8 cellular contexts compared by ENCODE assay signal in the genomic region with DNA sequence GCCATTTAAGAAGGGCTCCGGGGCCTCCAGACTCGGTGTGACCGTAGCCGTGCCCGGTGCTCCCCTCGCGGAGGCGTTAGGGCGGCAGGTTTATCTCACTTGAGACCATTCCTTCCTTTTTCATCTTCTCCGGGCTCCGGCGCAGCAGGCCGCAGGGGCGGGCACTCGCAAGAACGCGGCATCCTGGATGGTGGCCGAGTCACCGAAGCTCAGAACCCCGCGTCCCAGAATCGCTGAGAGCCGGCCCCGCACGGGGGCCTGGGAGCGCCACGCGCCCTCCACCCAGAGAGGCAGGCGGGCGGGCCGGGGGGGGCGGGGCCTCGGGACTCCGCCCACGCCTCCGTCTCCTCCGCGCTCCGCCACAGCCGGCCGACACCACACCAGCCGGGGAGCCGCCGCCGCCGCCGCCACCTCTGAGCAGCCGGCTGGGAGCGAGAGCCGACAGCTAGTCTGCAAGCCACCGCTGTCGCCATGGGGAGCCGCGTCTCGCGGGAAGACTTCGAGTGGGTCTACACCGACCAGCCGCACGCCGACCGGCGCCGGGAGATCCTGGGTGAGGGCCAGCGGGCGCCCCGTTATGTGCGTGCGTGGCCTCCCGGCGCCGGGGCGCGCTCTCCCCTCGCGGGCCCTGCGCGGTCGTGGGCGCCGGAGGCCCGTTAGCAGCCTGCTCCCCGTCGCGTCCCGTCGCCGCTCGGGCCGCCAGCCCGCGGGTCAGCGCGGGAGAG. TPM values are rescaled to one million over a fixed set of nuclear protein-coding genes. Genes with fewer than 3 reads are reported as not detected.
DNase-seq lines count a peak whose midpoint lies in the region; ATAC-seq and TF ChIP-seq lines count a peak whose summit lies in the region.

DEGS1 (plus strand) TSS at position 375 of the 725 bp plus-strand sequence; CDS start at position 472, 97 bp downstream.

- peak within 1 kb of the TSS; percentile 83 to 96 (median 95) for H3K4me3 Mint-ChIP-seq in naive B cell
- peak within 1 kb of the TSS; percentile 94 for H3K4me3 Mint-ChIP-seq in stimulated activated memory B cell treated with anti-CD40 and anti-IgM and Interleukin-4, amounts not matched to agents 10 μg/mL and 1 μg/mL and 100 μg/mL, for 72 hours

- BruUV-seq in Panc1 (replicated peaks; lab: Mats Ljungman, UMichigan), result no TSS peak

- DNase-seq in DMS79 (lab: John Stamatoyannopoulos, UW), result peak; percentile 79
- DNase-seq in Panc1 (ENCODE audit: low read depth, low spot score), result no peak
- DNase-seq in activated T-cell treated with anti-CD3 and anti-CD28 coated beads, Interleukin-2, amount 50 U/mL, for 48 hours, result peak; percentile 86 to 88
- peak; percentile 50 for DNase-seq in esophagus squamous epithelium (lab: John Stamatoyannopoulos, UW)
- peak; percentile 85 for DNase-seq in naive B cell

- H3K9me3 Mint-ChIP-seq in naive B cell, result peaks cover 0 to 1% (median 0%) of the 10 kb centered on the region in 7 donors
- no peaks in the 10 kb centered on the region for H3K9me3 Mint-ChIP-seq in stimulated activated memory B cell treated with anti-CD40 and anti-IgM and Interleukin-4, amounts not matched to agents 10 μg/mL and 1 μg/mL and 100 μg/mL, for 72 hours

- peak; percentile 62 for ATAC-seq in GM21717 (IDR thresholded peaks at IDR 0.05; ENCODE audit: unreplicated experiment)
- peak; percentile 95 for ATAC-seq in Panc1
- ATAC-seq in naive B cell (ENCODE audit: low read depth in 2 of 2), result peak; percentile 76 to 78
- peak; percentile 91 for ATAC-seq in stimulated activated memory B cell treated with anti-CD40 and anti-IgM and Interleukin-4, amounts not matched to agents 10 μg/mL and 1 μg/mL and 100 μg/mL, for 72 hours

- H3K27me3 Mint-ChIP-seq in naive B cell, result no peaks in the 10 kb centered on the region
- no peaks in the 10 kb centered on the region for H3K27me3 Mint-ChIP-seq in stimulated activated memory B cell treated with anti-CD40 and anti-IgM and Interleukin-4, amounts not matched to agents 10 μg/mL and 1 μg/mL and 100 μg/mL, for 72 hours

- 0 out of 2 replicates have a peak, but pooled peaks cover 6% of the 10 kb centered on the region for H3K4me1 ChIP-seq in Panc1 (ENCODE audit: control insufficient read depth, insufficient read depth, low read length)
- peaks cover 22 to 85% (median 33%) of the 10 kb centered on the region in 3 donors for H3K4me1 ChIP-seq in esophagus squamous epithelium

- TF ChIP-seq POLR2A in esophagus squamous epithelium (IDR thresholded peaks at IDR 0.05), result peak in 3 of 4 donors; percentile 78 to 98 (median 89)

- H3K9me3 ChIP-seq in Panc1 (ENCODE audit: control insufficient read depth, insufficient read depth, low read depth, low read length) (no peaks in the 10 kb centered on the region), esophagus squamous epithelium (no peaks in the 10 kb centered on the region)

- POLR2A ChIA-PET in Panc1 (lab: Charles Lee), result interaction anchor here (0.6 to 0.7 kb wide), 5 partner anchors 15 to 476 kb away, joined by 3 to 17 read pairs (median 8); no protein-coding TSS in a partner anchor

- no peak for TF ChIP-seq RAD21 in Ishikawa (IDR thresholded peaks at IDR 0.05; ENCODE audit: low read depth)

- no peak for TF ChIP-seq CTCF in Panc1 (IDR thresholded peaks at IDR 0.05)
- TF ChIP-seq CTCF in esophagus squamous epithelium (IDR thresholded peaks at IDR 0.05), result peak in 1 of 6 experiments; percentile 8

- peaks cover 22 to 64% (median 56%) of the 10 kb centered on the region in 3 donors for H3K4me1 Mint-ChIP-seq in naive B cell
- peaks cover 53% of the 10 kb centered on the region for H3K4me1 Mint-ChIP-seq in stimulated activated memory B cell treated with anti-CD40 and anti-IgM and Interleukin-4, amounts not matched to agents 10 μg/mL and 1 μg/mL and 100 μg/mL, for 72 hours

- TF ChIP-seq EP300 in Ishikawa (IDR thresholded peaks at IDR 0.05; ENCODE audit: borderline replicate concordance), result no peak

- CTCF ChIA-PET in Panc1 (lab: Charles Lee), result no interaction called here

- H3K36me3 ChIP-seq in Panc1 (ENCODE audit: control insufficient read depth, insufficient read depth, low read length), result no peaks in the 10 kb centered on the region; the same call in 1 of the 2 replicates
- no peaks in the 10 kb centered on the region for H3K36me3 ChIP-seq in esophagus squamous epithelium

- in situ Hi-C loops in Panc1 (cut with HindIII; ENCODE audit: low pct_unique_long_range_greater_than_20kb, low sequenced_read_pairs), result no loop called here

- peak within 1 kb of the TSS; percentile 94 to 99 (median 96) for H3K27ac Mint-ChIP-seq in naive B cell
- peak within 1 kb of the TSS; percentile 96 for H3K27ac Mint-ChIP-seq in stimulated activated memory B cell treated with anti-CD40 and anti-IgM and Interleukin-4, amounts not matched to agents 10 μg/mL and 1 μg/mL and 100 μg/mL, for 72 hours

- peak within 1 kb of the TSS; percentile 81 to 87 for H3K4me3 ChIP-seq in Panc1 (ENCODE audit: low read depth in 2 of 2, low read length in 2 of 2)
- H3K4me3 ChIP-seq in esophagus squamous epithelium, result peak within 1 kb of the TSS; percentile 83 to 100 (median 95)

- H3K27ac ChIP-seq in Panc1 (ENCODE audit: low read length), result peak within 1 kb of the TSS; percentile 88
- peak within 1 kb of the TSS; percentile 89 to 99 (median 98) for H3K27ac ChIP-seq in esophagus squamous epithelium

- intact Hi-C loops in Panc1 (cut with micrococcal nuclease; ENCODE audit: unreplicated experiment) (loop anchor here (10.0 kb wide), 1 partner anchor 152 kb away; the partner anchor contains the start of gene NVL), esophagus squamous epithelium (cut with DNase I) (no loop called here)

- no peaks in the 10 kb centered on the region for H3K36me3 Mint-ChIP-seq in naive B cell
- H3K36me3 Mint-ChIP-seq in stimulated activated memory B cell treated with anti-CD40 and anti-IgM and Interleukin-4, amounts not matched to agents 10 μg/mL and 1 μg/mL and 100 μg/mL, for 72 hours, result peaks cover 12% of the 10 kb centered on the region

- WGBS in esophagus squamous epithelium, 2 donors, result 0% methylated on average over 9 of the region's 94 CpGs; no CpG with 5 or more reads in 1 of the 2 donors

- H3K27me3 ChIP-seq in Panc1 (ENCODE audit: control insufficient read depth, insufficient read depth, low read length) (no peaks in the 10 kb centered on the region), esophagus squamous epithelium (no peaks in the 10 kb centered on the region)

TF ChIP-seq in Ishikawa, 13 proteins besides CTCF, POLR2A, EP300 and RAD21:
- TF ChIP-seq ZBTB7A (IDR thresholded peaks at IDR 0.05; ENCODE audit: low read depth) (no peak; the same call in 1 of the 2 replicates), REST (IDR thresholded peaks at IDR 0.05; ENCODE audit: low read depth) (no peak), CEBPB (IDR thresholded peaks at IDR 0.05) (no peak), EGR1 (IDR thresholded peaks at IDR 0.05) (no peak; the same call in 1 of the 2 replicates), NFIC (IDR thresholded peaks at IDR 0.05) (peak; percentile 27), TEAD4 (IDR thresholded peaks at IDR 0.05) (no peak), TAF1 (IDR thresholded peaks at IDR 0.05; ENCODE audit: low read depth) (peak; percentile 70; the same call in 1 of the 2 replicates), TCF12 (IDR thresholded peaks at IDR 0.05; ENCODE audit: low read depth) (no peak; the same call in 1 of the 2 replicates), FOXM1 (IDR thresholded peaks at IDR 0.05; ENCODE audit: borderline replicate concordance, low read depth) (no peak), YY1 (IDR thresholded peaks at IDR 0.05; ENCODE audit: low read depth) (0 out of 2 replicates have a peak, but pooled peaks have one; percentile 7), CREB1 (IDR thresholded peaks at IDR 0.05; ENCODE audit: low read depth) (no peak), MAX (IDR thresholded peaks at IDR 0.05) (peak; percentile 55; the same call in 1 of the 2 replicates)
- TF ChIP-seq, protein P1, sequence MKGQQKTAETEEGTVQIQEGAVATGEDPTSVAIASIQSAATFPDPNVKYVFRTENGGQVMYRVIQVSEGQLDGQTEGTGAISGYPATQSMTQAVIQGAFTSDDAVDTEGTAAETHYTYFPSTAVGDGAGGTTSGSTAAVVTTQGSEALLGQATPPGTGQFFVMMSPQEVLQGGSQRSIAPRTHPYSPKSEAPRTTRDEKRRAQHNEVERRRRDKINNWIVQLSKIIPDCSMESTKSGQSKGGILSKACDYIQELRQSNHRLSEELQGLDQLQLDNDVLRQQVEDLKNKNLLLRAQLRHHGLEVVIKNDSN (IDR thresholded peaks at IDR 0.05), result no peak

RNA-seq across cellular contexts. Expression of gene DEGS1, which starts in this region (rescaled TPM):
- 82.8 TPM for total RNA-seq in Panc1 (2021; ENCODE audit: unreplicated experiment)
- polyA plus RNA-seq in Panc1 (2012; ENCODE audit: insufficient read length), result 62.3 TPM
- 10 to 100 TPM; 50.2 to 93.3 (median 67.8) TPM for total RNA-seq in esophagus squamous epithelium
- polyA plus RNA-seq in naive B cell (ENCODE audit: low read depth in 6 of 6), result 100 to 1,000 TPM; 153 to 219 (median 172) TPM
